22 cellular contexts compared by ENCODE assay signal in genomic region chr5:166320923-166321480, GRCh38.
DNase-seq lines count a peak whose midpoint lies in the region; ATAC-seq and TF ChIP-seq lines count a peak whose summit lies in the region.
"Had no signal": no experiment of that assay in that cellular context is flagged by ENCODE, and none has a peak within 500 bp of the region (broad histone marks: within the 10 kb centered on the region; RNA-seq: fewer than 3 reads in every experiment).

No MANE protein-coding gene starts in this region.

- H3K4me3 Mint-ChIP-seq in GM23338 (no peak overlapping the region), glutamatergic neuron (ENCODE audit: unreplicated experiment) (no peak overlapping the region)
- H3K4me3 Mint-ChIP-seq: CD14-positive monocyte; CD4-positive, alpha-beta T cell; CD8-positive, alpha-beta memory T cell had no signal

- no peak overlapping the region for H2AFZ ChIP-seq in GM23338
- H2AFZ ChIP-seq: GM23248 had no signal

- H3K36me3 Mint-ChIP-seq in GM23338 (ENCODE audit: low read depth) = no peaks in the 10 kb centered on the region
- H3K36me3 Mint-ChIP-seq in glutamatergic neuron (ENCODE audit: unreplicated experiment) = no peaks in the 10 kb centered on the region
- H3K36me3 Mint-ChIP-seq: CD14-positive monocyte; CD8-positive, alpha-beta memory T cell had no signal

- peaks cover 57% of the 10 kb centered on the region for H3K27me3 ChIP-seq in GM23338 (ENCODE audit: insufficient read depth)
- peaks cover 43% of the 10 kb centered on the region for H3K27me3 ChIP-seq in HUES48 (ENCODE audit: control insufficient read depth, insufficient read depth, low read length)
- H3K27me3 ChIP-seq: BE2C; BLaER1 treated with 17β-estradiol and CSF1 and Interleukin-3, amounts not matched to agents 10 nM and 100 nM had no signal

- H4K20me1 ChIP-seq in GM23338 (replicated peaks; ENCODE audit: insufficient read depth) = no peaks in the 10 kb centered on the region
- H4K20me1 ChIP-seq: BLaER1 treated with 17β-estradiol and CSF1 and Interleukin-3, amounts not matched to agents 10 nM and 100 nM had no signal

- H3K36me3 ChIP-seq in GM23338 (ENCODE audit: insufficient read depth) = no peaks in the 10 kb centered on the region
- no peaks in the 10 kb centered on the region for H3K36me3 ChIP-seq in HUES48 (ENCODE audit: control insufficient read depth, insufficient read depth, low read length)
- H3K36me3 ChIP-seq: BE2C; BLaER1 treated with 17β-estradiol and CSF1 and Interleukin-3, amounts not matched to agents 10 nM and 100 nM had no signal

- H3K4me1 ChIP-seq in GM23338 (ENCODE audit: insufficient read depth) = peaks cover 52% of the 10 kb centered on the region
- H3K4me1 ChIP-seq in HUES48 (ENCODE audit: control insufficient read depth, insufficient read depth, low read length) = peaks cover 54% of the 10 kb centered on the region
- H3K4me1 ChIP-seq: A549; BE2C; BLaER1 treated with 17β-estradiol and CSF1 and Interleukin-3, amounts not matched to agents 10 nM and 100 nM had no signal

- H3K9ac ChIP-seq in HUES48 (ENCODE audit: low read depth, low read length) = no peak overlapping the region
- H3K9ac ChIP-seq: BLaER1 treated with 17β-estradiol and CSF1 and Interleukin-3, amounts not matched to agents 10 nM and 100 nM; GM23248 had no signal

- no peaks in the 10 kb centered on the region for H3F3A ChIP-seq in GM23338 (replicated peaks; ENCODE audit: low read depth)

- no peaks in the 10 kb centered on the region for H3K9me3 ChIP-seq in HUES48 (ENCODE audit: control insufficient read depth, insufficient read depth, low read length)
- H3K9me3 ChIP-seq: A549; BE2C; BLaER1 treated with 17β-estradiol and CSF1 and Interleukin-3, amounts not matched to agents 10 nM and 100 nM had no signal

- TF ChIP-seq CTCF in GM23338 (conservative IDR thresholded peaks at IDR 0.05; ENCODE audit: low read depth in 2 of 2) (no peak), glutamatergic neuron (IDR thresholded peaks at IDR 0.05; ENCODE audit: partially characterized antibody, unreplicated experiment) (no peak)

- no peak overlapping the region for H3K27ac ChIP-seq in GM23338 (ENCODE audit: low read depth)
- H3K27ac ChIP-seq in HUES48 (ENCODE audit: low read depth, low read length) = peak overlapping the region; percentile 48
- H3K27ac ChIP-seq: 22Rv1; A549; BLaER1 treated with 17β-estradiol and CSF1 and Interleukin-3, amounts not matched to agents 10 nM and 100 nM; GM23248 had no signal

- DNase-seq in GM23338 (ENCODE audit: low spot score) (no peak), glutamatergic neuron (no peak), A172 (ENCODE audit: low spot score) (no peak)
- no peak for DNase-seq in activated CD4-positive, CD25-positive, alpha-beta regulatory T cell (lab: John Stamatoyannopoulos, UW)
- DNase-seq: ACHN; AML-193; BE2C; CD4-positive, alpha-beta T cell; CD8-positive, alpha-beta memory T cell; DMS 273 treated with DMSO at 0.1 percent for 48 hours; DMS79; EL; GDM1; GM23248 had no signal

- H3K9me3 Mint-ChIP-seq in GM23338 (no peaks in the 10 kb centered on the region), glutamatergic neuron (ENCODE audit: unreplicated experiment) (no peaks in the 10 kb centered on the region)

- no peak overlapping the region for H3K27ac Mint-ChIP-seq in GM23338
- H3K27ac Mint-ChIP-seq in glutamatergic neuron (ENCODE audit: unreplicated experiment) = peak overlapping the region; percentile 63
- H3K27ac Mint-ChIP-seq: CD14-positive monocyte; CD4-positive, alpha-beta T cell; CD8-positive, alpha-beta memory T cell had no signal

- H3K4me3 ChIP-seq in GM23338 = no peak overlapping the region
- H3K4me3 ChIP-seq in HUES48 (ENCODE audit: low read depth, low read length) = no peak overlapping the region
- H3K4me3 ChIP-seq: A549; BLaER1 treated with 17β-estradiol and CSF1 and Interleukin-3, amounts not matched to agents 10 nM and 100 nM; GM12878; GM23248 had no signal

- ATAC-seq in GM23338 (peak; percentile 21; the same call in 1 of the 3 replicates), HG02852 (IDR thresholded peaks at IDR 0.05; ENCODE audit: unreplicated experiment) (no peak)
- ATAC-seq: A549, GM12878, HCT116 had no signal

- no peaks in the 10 kb centered on the region for H3K79me2 ChIP-seq in GM23338 (replicated peaks; ENCODE audit: insufficient read depth)

- peaks cover 59% of the 10 kb centered on the region for H3K4me1 Mint-ChIP-seq in GM23338
- H3K4me1 Mint-ChIP-seq in glutamatergic neuron (ENCODE audit: low read depth, unreplicated experiment) = peaks cover 29% of the 10 kb centered on the region
- H3K4me1 Mint-ChIP-seq: CD14-positive monocyte; CD8-positive, alpha-beta memory T cell had no signal

- H3K9me2 ChIP-seq in GM23338 (ENCODE audit: insufficient read depth) = no peaks in the 10 kb centered on the region

- H3K27me3 Mint-ChIP-seq in GM23338 (ENCODE audit: insufficient read depth, low read depth, poor library complexity) (peaks cover 14% of the 10 kb centered on the region), glutamatergic neuron (ENCODE audit: unreplicated experiment) (peaks cover 2% of the 10 kb centered on the region)
- H3K27me3 Mint-ChIP-seq: CD4-positive, alpha-beta T cell; CD8-positive, alpha-beta memory T cell had no signal

- peak overlapping the region; percentile 57 for H3K4me2 ChIP-seq in GM23338
- H3K4me2 ChIP-seq: A549; BLaER1 treated with 17β-estradiol and CSF1 and Interleukin-3, amounts not matched to agents 10 nM and 100 nM had no signal

TF ChIP-seq in GM23338, 12 proteins besides CTCF, POLR2A, EP300 and RAD21 (continues in another document):
- TF ChIP-seq POLR2AphosphoS5 (IDR thresholded peaks at IDR 0.05; ENCODE audit: low read depth) (no peak), CREB1 (CRISPR knock-in tag; IDR thresholded peaks at IDR 0.05; ENCODE audit: low read depth) (no peak), STAT1 (IDR thresholded peaks at IDR 0.05; ENCODE audit: unreplicated experiment) (no peak), EZH2 (IDR thresholded peaks at IDR 0.05; ENCODE audit: low read depth, unreplicated experiment) (no peak), ZNF114 (CRISPR knock-in tag; IDR thresholded peaks at IDR 0.05) (no peak), EZH2phosphoT487 (IDR thresholded peaks at IDR 0.05; ENCODE audit: unreplicated experiment) (no peak), REST (IDR thresholded peaks at IDR 0.05; ENCODE audit: unreplicated experiment) (no peak)
